ENCODE assay signal across 10 cellular contexts in genomic region chr17:40553694-40554534, GRCh38. TPM values are rescaled to one million over a fixed set of nuclear protein-coding genes. Genes with fewer than 3 reads are reported as not detected.
DNase-seq lines count a peak whose midpoint lies in the region; ATAC-seq and TF ChIP-seq lines count a peak whose summit lies in the region.
"Had no signal": no experiment of that assay in that cellular context is flagged by ENCODE, and none has a peak within 500 bp of the region (broad histone marks: within the 10 kb centered on the region; RNA-seq: fewer than 3 reads in every experiment).

No MANE protein-coding gene starts in this region.

- H3K27me3 ChIP-seq in CD4-positive, CD25-positive, alpha-beta regulatory T cell (ENCODE audit: control insufficient read depth, insufficient read depth, low read length): no peaks in the 10 kb centered on the region
- peaks cover 0 to 6% of the 10 kb centered on the region in 2 donors for H3K27me3 ChIP-seq in left lung

- peaks cover 81% of the 10 kb centered on the region for H3K4me1 ChIP-seq in CD4-positive, CD25-positive, alpha-beta regulatory T cell (ENCODE audit: control insufficient read depth, insufficient read depth, low read length, poor library complexity, severe bottlenecking)
- peaks cover 50 to 81% of the 10 kb centered on the region in 2 donors for H3K4me1 ChIP-seq in left lung

- H3K9me3 Mint-ChIP-seq in CD4-positive, CD25-positive, alpha-beta regulatory T cell: no peaks in the 10 kb centered on the region
- no peaks in the 10 kb centered on the region for H3K9me3 Mint-ChIP-seq in stimulated activated naive CD8-positive, alpha-beta T cell treated with anti-CD3 and anti-CD28 coated beads, Interleukin-15, amount 100 ng/mL, for 72 hours
- H3K9me3 Mint-ChIP-seq in glutamatergic neuron (ENCODE audit: unreplicated experiment): peaks cover 6% of the 10 kb centered on the region

- H3K27me3 Mint-ChIP-seq in CD4-positive, CD25-positive, alpha-beta regulatory T cell: no peaks in the 10 kb centered on the region
- H3K27me3 Mint-ChIP-seq in stimulated activated naive CD8-positive, alpha-beta T cell treated with anti-CD3 and anti-CD28 coated beads, Interleukin-15, amount 100 ng/mL, for 72 hours: no peaks in the 10 kb centered on the region
- H3K27me3 Mint-ChIP-seq in glutamatergic neuron (ENCODE audit: unreplicated experiment): peaks cover 4% of the 10 kb centered on the region

- peak overlapping the region; percentile 15 for H3K4me3 ChIP-seq in CD4-positive, CD25-positive, alpha-beta regulatory T cell (ENCODE audit: low read depth, low read length)
- peak overlapping the region; percentile 7 for H3K4me3 ChIP-seq in NB4 (ENCODE audit: low read depth, low read length)
- H3K4me3 ChIP-seq in left lung: no peak overlapping the region

- peaks cover 18 to 99% (median 51%) of the 10 kb centered on the region in 4 donors for H3K4me1 Mint-ChIP-seq in CD4-positive, CD25-positive, alpha-beta regulatory T cell
- H3K4me1 Mint-ChIP-seq in stimulated activated naive CD8-positive, alpha-beta T cell treated with anti-CD3 and anti-CD28 coated beads, Interleukin-15, amount 100 ng/mL, for 72 hours: peaks cover 100% of the 10 kb centered on the region
- peaks cover 40% of the 10 kb centered on the region for H3K4me1 Mint-ChIP-seq in glutamatergic neuron (ENCODE audit: low read depth, unreplicated experiment)

- DNase-seq in CD4-positive, CD25-positive, alpha-beta regulatory T cell: no peak
- DNase-seq in NB4 (ENCODE audit: low read depth): peak; percentile 66
- DNase-seq in amygdala (lab: John Stamatoyannopoulos, UW): peak in 46 of 56 donors; percentile 15 to 87 (median 59)
- DNase-seq in left lung: no peak
- DNase-seq in stimulated activated naive CD8-positive, alpha-beta T cell treated with anti-CD3 and anti-CD28 coated beads, Interleukin-15, amount 100 ng/mL, for 72 hours: peak in 1 of 2 donors; percentile 56
- no peak for DNase-seq in NCI-H1436 treated with DMSO at 0.1 percent for 48 hours (lab: John Stamatoyannopoulos, UW)
- DNase-seq in glutamatergic neuron: no peak

- peak in 1 of 2 donors; percentile 25 for ATAC-seq in CD4-positive, CD25-positive, alpha-beta regulatory T cell (ENCODE audit: low read depth in 2 of 2)
- peak; percentile 20 for ATAC-seq in left lung
- peak; percentile 17 for ATAC-seq in stimulated activated naive CD8-positive, alpha-beta T cell treated with anti-CD3 and anti-CD28 coated beads, Interleukin-15, amount 100 ng/mL, for 72 hours
- ATAC-seq in HG03139 (IDR thresholded peaks at IDR 0.05; ENCODE audit: unreplicated experiment): no peak

- peak overlapping the region; percentile 73 to 85 (median 76) for H3K4me3 Mint-ChIP-seq in CD4-positive, CD25-positive, alpha-beta regulatory T cell
- H3K4me3 Mint-ChIP-seq in stimulated activated naive CD8-positive, alpha-beta T cell treated with anti-CD3 and anti-CD28 coated beads, Interleukin-15, amount 100 ng/mL, for 72 hours: peak overlapping the region; percentile 75 to 81
- no peak overlapping the region for H3K4me3 Mint-ChIP-seq in glutamatergic neuron (ENCODE audit: unreplicated experiment)

- TF ChIP-seq POLR2A in NB4 (IDR thresholded peaks at IDR 0.05; ENCODE audit: extremely low read depth, insufficient read length): no peak

- peak overlapping the region; percentile 94 to 99 (median 95) for H3K27ac Mint-ChIP-seq in CD4-positive, CD25-positive, alpha-beta regulatory T cell
- H3K27ac Mint-ChIP-seq in stimulated activated naive CD8-positive, alpha-beta T cell treated with anti-CD3 and anti-CD28 coated beads, Interleukin-15, amount 100 ng/mL, for 72 hours: peak overlapping the region; percentile 92 to 93
- H3K27ac Mint-ChIP-seq in glutamatergic neuron (ENCODE audit: unreplicated experiment): no peak overlapping the region

- TF ChIP-seq CTCF in NB4 (IDR thresholded peaks at IDR 0.05; ENCODE audit: low read depth, low read length) (no peak), left lung (IDR thresholded peaks at IDR 0.05) (no peak), glutamatergic neuron (IDR thresholded peaks at IDR 0.05; ENCODE audit: partially characterized antibody, unreplicated experiment) (no peak)

- H3K27ac ChIP-seq in CD4-positive, CD25-positive, alpha-beta regulatory T cell (ENCODE audit: insufficient read depth, low read length, poor library complexity, severe bottlenecking): peak overlapping the region; percentile 64
- peak overlapping the region; percentile 68 to 88 for H3K27ac ChIP-seq in left lung
- H3K27ac ChIP-seq: HL-60 had no signal

- peaks cover 70% of the 10 kb centered on the region for H3K36me3 ChIP-seq in CD4-positive, CD25-positive, alpha-beta regulatory T cell (ENCODE audit: control insufficient read depth, insufficient read depth, low read length)
- no peaks in the 10 kb centered on the region for H3K36me3 ChIP-seq in left lung

- intact Hi-C loops in left lung (cut with DNase I): no loop called here

- H3K36me3 Mint-ChIP-seq in CD4-positive, CD25-positive, alpha-beta regulatory T cell: peaks cover 43% of the 10 kb centered on the region
- H3K36me3 Mint-ChIP-seq in glutamatergic neuron (ENCODE audit: unreplicated experiment): no peaks in the 10 kb centered on the region

- no peaks in the 10 kb centered on the region for H3K9me3 ChIP-seq in CD4-positive, CD25-positive, alpha-beta regulatory T cell (ENCODE audit: control insufficient read depth in 2 of 2, low read length in 2 of 2)
- no peaks in the 10 kb centered on the region for H3K9me3 ChIP-seq in left lung

RNA-seq across cellular contexts. Expression of gene CCR7, which starts 11.4 kb away (rescaled TPM):
- 192 TPM for total RNA-seq in CD4-positive, CD25-positive, alpha-beta regulatory T cell
- polyA plus RNA-seq in CD4-positive, CD25-positive, alpha-beta regulatory T cell: 100 to 1,000 TPM; 351 to 828 (median 609) TPM
- total RNA-seq in left lung (1 to 10 TPM in 1 of 2 donors, under 1 TPM in 1; 0.35 to 1.6 TPM), glutamatergic neuron (ENCODE audit: unreplicated experiment) (not detected)
- total RNA-seq: glomerular endothelial cell had no signal

RNA-seq across cellular contexts. Expression of gene TNS4, which starts 52.5 kb away (rescaled TPM):
- 1.1 TPM for total RNA-seq in CD4-positive, CD25-positive, alpha-beta regulatory T cell
- polyA plus RNA-seq in CD4-positive, CD25-positive, alpha-beta regulatory T cell: under 1 TPM in 1 of 4 donors, not detected in 3; 0.16 TPM
- total RNA-seq in left lung (1 to 10 TPM in 1 of 2 donors, under 1 TPM in 1; 0.23 to 1.6 TPM), glutamatergic neuron (ENCODE audit: unreplicated experiment) (not detected)
- total RNA-seq: glomerular endothelial cell had no signal

Comparison
In these comparisons a context has a peak if more than half of its experiments do, and no peak if none do; other contexts are left out.
1. DNase-seq: peak in NB4 (single experiment) and amygdala (46 of 56); none in CD4-positive, CD25-positive, alpha-beta regulatory T cell (0 of 3), left lung (0 of 2), NCI-H1436 treated with DMSO at 0.1 percent for 48 hours (single experiment) and glutamatergic neuron (single experiment).
2. H3K4me3 ChIP-seq: peak in CD4-positive, CD25-positive, alpha-beta regulatory T cell (single experiment) and NB4 (single experiment); none in left lung (0 of 2).
3. RNA of gene CCR7, which starts 11.4 kb away (total RNA-seq): 192 TPM in CD4-positive, CD25-positive, alpha-beta regulatory T cell (single experiment); 0.35 to 1.6 TPM in left lung and not detected in glutamatergic neuron (single experiment); every median in the first group is over 10 times any median in the second.